19 cellular contexts compared by ENCODE assay signal in the genomic region with DNA sequence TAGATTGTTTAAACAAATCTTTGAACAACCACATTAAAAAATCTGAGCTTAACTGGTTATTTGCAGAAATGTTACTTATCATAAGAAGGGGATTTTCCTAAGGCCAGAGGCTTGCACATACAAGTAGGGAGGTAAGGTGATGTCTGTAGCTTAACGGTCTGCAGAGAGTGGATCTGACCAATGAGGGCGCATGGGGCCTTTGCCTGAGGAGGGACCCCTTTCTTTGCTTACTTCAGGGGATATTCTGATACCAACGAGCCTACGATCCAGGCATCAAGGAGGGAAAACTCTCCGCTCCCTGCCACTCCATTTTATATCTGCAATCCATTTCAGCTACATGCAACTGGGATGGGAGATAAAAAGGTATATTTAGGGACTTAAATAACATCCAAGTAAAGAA.
DNase-seq lines count a peak whose midpoint lies in the region; ATAC-seq, FAIRE-seq and TF ChIP-seq lines count a peak whose summit lies in the region.
"Had no signal": no experiment of that assay in that cellular context is flagged by ENCODE, and none has a peak within 500 bp of the region (broad histone marks: within the 10 kb centered on the region; RNA-seq: fewer than 3 reads in every experiment).

No MANE protein-coding gene starts in this region.

- H3K4me3 ChIP-seq in K562, result no peak overlapping the region
- H3K4me3 ChIP-seq in endodermal cell (ENCODE audit: low read length), result no peak overlapping the region
- no peak overlapping the region for H3K4me3 ChIP-seq in spleen
- H3K4me3 ChIP-seq: BLaER1, HAP-1 had no signal

- H3K4me1 ChIP-seq in K562 (replicated peaks in 1 of 2; ENCODE audit: control insufficient read depth in 2 of 2, insufficient read depth in 2 of 2, low read length in 2 of 2) (peaks cover 4 to 9% of the 10 kb centered on the region in 2 experiments; a peak in 4 of 5 replicates), endodermal cell (ENCODE audit: control insufficient read depth, insufficient read depth, low read length) (no peaks in the 10 kb centered on the region), spleen (no peaks in the 10 kb centered on the region)
- H3K4me1 ChIP-seq: Caco-2, HAP-1 had no signal

- no peak for TF ChIP-seq RAD21 in K562 (CRISPR knock-in tag; conservative IDR thresholded peaks at IDR 0.05 in 1 of 2, IDR thresholded peaks at IDR 0.05 in 1 of 2)

- no peak for TF ChIP-seq CTCF in K562 (IDR thresholded peaks at IDR 0.05 in 2 of 3, conservative IDR thresholded peaks at IDR 0.05 in 1 of 3; ENCODE audit: insufficient read depth in 2 of 3, low read depth in 1 of 3, low read length in 3 of 3)
- TF ChIP-seq CTCF in endodermal cell (conservative IDR thresholded peaks at IDR 0.05), result no peak
- no peak for TF ChIP-seq CTCF in spleen (IDR thresholded peaks at IDR 0.05 in 8 of 11, conservative IDR thresholded peaks at IDR 0.05 in 3 of 11)
- TF ChIP-seq CTCF in activated CD8-positive, alpha-beta T cell treated with anti-CD3 and anti-CD28 coated beads for 36 hours (IDR thresholded peaks at IDR 0.05), result no peak

- 75% methylated on average over 5 of the region's 5 CpGs for WGBS in K562 (ENCODE audit: insufficient coverage, low coverage, missing lambda C conversion rate)
- 81 to 92% methylated on average over 4 of the region's 5 CpGs for WGBS in endodermal cell (ENCODE audit: insufficient coverage in 1 of 2, insufficient read length in 1 of 2), 2 experiments
- 89 to 95% (median 90%) methylated on average over 5 of the region's 5 CpGs for WGBS in spleen, 5 donors

- POLR2A ChIA-PET in K562 (lab: Yijun Ruan, JAX), result interaction anchor here (0.6 to 2.7 kb wide), 6 partner anchors 10 to 588 kb away, joined by 3 to 9 read pairs (median 3); no protein-coding TSS in a partner anchor
- POLR2A ChIA-PET in activated CD8-positive, alpha-beta T cell treated with anti-CD3 and anti-CD28 coated beads for 36 hours (lab: Charles Lee), result no interaction called here

- DNase-seq in activated CD8-positive, alpha-beta memory T cell treated with anti-CD3 and anti-CD28 coated beads, Interleukin-2, amount 50 U/mL, for 48 hours, result peak; percentile 2
- DNase-seq in activated CD8-positive, alpha-beta memory T cell treated with anti-CD3 and anti-CD28 coated beads, Interleukin-2, amount 50 U/mL, for 4 hours, result no peak
- DNase-seq in K562 (ENCODE audit: extremely low read depth in 1 of 4, low spot score in 3 of 4), result no peak
- peak; percentile 57 for DNase-seq in endodermal cell
- peak; percentile 4 for DNase-seq in spleen
- no peak for DNase-seq in activated CD8-positive, alpha-beta T cell treated with anti-CD3 and anti-CD28 coated beads for 36 hours
- DNase-seq in nucleus accumbens (lab: John Stamatoyannopoulos, UW), result no peak
- no peak for DNase-seq in NCI-H446 (lab: John Stamatoyannopoulos, UW)
- DNase-seq: AML-193; Caco-2; CD8-positive, alpha-beta memory T cell; DND-41; GDM1 had no signal

- no peaks in the 10 kb centered on the region for H3K9me1 ChIP-seq in K562 (ENCODE audit: control insufficient read depth, insufficient read depth, low read length)

- peaks cover 3% of the 10 kb centered on the region; the same call in 1 of the 2 replicates for H4K20me1 ChIP-seq in K562 (replicated peaks; ENCODE audit: control insufficient read depth, insufficient read depth, low read length)
- H4K20me1 ChIP-seq: BLaER1 had no signal

- no peaks in the 10 kb centered on the region for H3K79me2 ChIP-seq in K562 (ENCODE audit: control insufficient read depth, insufficient read depth, low read length)

- intact Hi-C loops in K562 (cut with micrococcal nuclease) (no loop called here), spleen (cut with DNase I; ENCODE audit: low total_unique reads) (no loop called here)
- intact Hi-C loops in activated CD8-positive, alpha-beta T cell treated with anti-CD3 and anti-CD28 coated beads for 36 hours (cut with micrococcal nuclease), result loop anchor here (10.0 kb wide), 1 partner anchor 57 kb away; no protein-coding TSS in a partner anchor

- H3K27ac ChIP-seq in K562 (ENCODE audit: extremely low read depth, low read depth, low read length), result no peak overlapping the region
- H3K27ac ChIP-seq in endodermal cell (ENCODE audit: low read depth, low read length), result no peak overlapping the region
- H3K27ac ChIP-seq in spleen, result no peak overlapping the region
- H3K27ac ChIP-seq: 22Rv1, BLaER1 had no signal

- no peak for ATAC-seq in K562
- no peak for ATAC-seq in activated CD8-positive, alpha-beta T cell treated with anti-CD3 and anti-CD28 coated beads for 36 hours

- no peaks in the 10 kb centered on the region for H3K27me3 ChIP-seq in K562 (ENCODE audit: control insufficient read depth in 2 of 2, insufficient read depth in 2 of 2, low read length in 2 of 2)
- H3K27me3 ChIP-seq in endodermal cell (ENCODE audit: control insufficient read depth, insufficient read depth, low read length, poor library complexity, severe bottlenecking), result no peaks in the 10 kb centered on the region
- H3K27me3 ChIP-seq in spleen (replicated peaks in 1 of 7), result no peaks in the 10 kb centered on the region
- H3K27me3 ChIP-seq: BLaER1 had no signal

- H3K9ac ChIP-seq in K562 (ENCODE audit: insufficient read depth in 1 of 2, low read depth in 2 of 2, low read length in 2 of 2) (no peak overlapping the region), endodermal cell (ENCODE audit: extremely low read depth, low read length, poor library complexity, severe bottlenecking) (no peak overlapping the region)
- H3K9ac ChIP-seq: BLaER1 had no signal

- peaks cover 21% of the 10 kb centered on the region for H3K4me1 Mint-ChIP-seq in endodermal cell
- H3K4me1 Mint-ChIP-seq in activated CD8-positive, alpha-beta T cell treated with anti-CD3 and anti-CD28 coated beads for 36 hours (ENCODE audit: low read depth), result no peaks in the 10 kb centered on the region
- H3K4me1 Mint-ChIP-seq: CD8-positive, alpha-beta memory T cell; IgD-negative memory B cell had no signal

- H2AFZ ChIP-seq in K562 (ENCODE audit: low read depth, low read length), result no peak overlapping the region

- no peak for FAIRE-seq in K562 (lab: Jason Lieb, UNC)
- FAIRE-seq: GM12892, GM19239 had no signal

- no peaks in the 10 kb centered on the region for H3K9me3 Mint-ChIP-seq in endodermal cell
- H3K9me3 Mint-ChIP-seq in activated CD8-positive, alpha-beta T cell treated with anti-CD3 and anti-CD28 coated beads for 36 hours, result no peaks in the 10 kb centered on the region
- H3K9me3 Mint-ChIP-seq: CD8-positive, alpha-beta memory T cell; IgD-negative memory B cell had no signal

- no peak overlapping the region for H3K27ac Mint-ChIP-seq in endodermal cell
- no peak overlapping the region for H3K27ac Mint-ChIP-seq in activated CD8-positive, alpha-beta T cell treated with anti-CD3 and anti-CD28 coated beads for 36 hours
- H3K27ac Mint-ChIP-seq: CD8-positive, alpha-beta memory T cell; IgD-negative memory B cell had no signal

- no peak overlapping the region for H3K4me2 ChIP-seq in K562 (ENCODE audit: insufficient read depth, low read length)
- H3K4me2 ChIP-seq: BLaER1 had no signal

- H3K27me3 Mint-ChIP-seq in endodermal cell (ENCODE audit: insufficient read depth), result no peaks in the 10 kb centered on the region
- no peaks in the 10 kb centered on the region for H3K27me3 Mint-ChIP-seq in activated CD8-positive, alpha-beta T cell treated with anti-CD3 and anti-CD28 coated beads for 36 hours
- H3K27me3 Mint-ChIP-seq: CD8-positive, alpha-beta memory T cell; IgD-negative memory B cell had no signal

- in situ Hi-C loops in K562 (cut with MboI), result no loop called here

- no peak for TF ChIP-seq EP300 in K562 (IDR thresholded peaks at IDR 0.05; ENCODE audit: low read length)

- CTCF ChIA-PET in K562 (lab: Yijun Ruan, JAX; ENCODE audit: low intra/inter-chr PET ratio), result no interaction called here
- CTCF ChIA-PET in activated CD8-positive, alpha-beta T cell treated with anti-CD3 and anti-CD28 coated beads for 36 hours (lab: Charles Lee), result interaction anchor here (1.6 kb wide), 1 partner anchor 13 kb away, joined by 4 read pairs; no protein-coding TSS in a partner anchor

- H3K9me3 ChIP-seq in K562 (replicated peaks; ENCODE audit: control insufficient read depth, insufficient read depth, low read depth, low read length), result no peaks in the 10 kb centered on the region
- no peaks in the 10 kb centered on the region for H3K9me3 ChIP-seq in endodermal cell (ENCODE audit: control insufficient read depth, low read length)
- no peaks in the 10 kb centered on the region for H3K9me3 ChIP-seq in spleen
- H3K9me3 ChIP-seq: BLaER1, Caco-2, HAP-1 had no signal

- no TSS peak for BruUV-seq in K562 (replicated peaks; lab: Mats Ljungman, UMichigan)

- H3K36me3 ChIP-seq in K562 (ENCODE audit: control insufficient read depth, insufficient read depth, low read length) (no peaks in the 10 kb centered on the region), endodermal cell (ENCODE audit: control insufficient read depth, insufficient read depth, low read length) (no peaks in the 10 kb centered on the region), spleen (peaks cover 0 to 98% (median 20%) of the 10 kb centered on the region in 6 donors)
- H3K36me3 ChIP-seq: HAP-1 had no signal

- H3K4me3 Mint-ChIP-seq in endodermal cell, result no peak overlapping the region
- no peak overlapping the region for H3K4me3 Mint-ChIP-seq in activated CD8-positive, alpha-beta T cell treated with anti-CD3 and anti-CD28 coated beads for 36 hours
- H3K4me3 Mint-ChIP-seq: CD8-positive, alpha-beta memory T cell; IgD-negative memory B cell had no signal

- TF ChIP-seq POLR2A in K562 (conservative IDR thresholded peaks at IDR 0.05) (no peak), spleen (IDR thresholded peaks at IDR 0.05) (no peak)

- H3K36me3 Mint-ChIP-seq in endodermal cell (ENCODE audit: low read depth), result peaks cover 13% of the 10 kb centered on the region
- H3K36me3 Mint-ChIP-seq in activated CD8-positive, alpha-beta T cell treated with anti-CD3 and anti-CD28 coated beads for 36 hours (ENCODE audit: low read depth), result peaks cover 3% of the 10 kb centered on the region

TF ChIP-seq in K562, 482 proteins besides CTCF, POLR2A, EP300 and RAD21:
- TF ChIP-seq FOXK2 (conservative IDR thresholded peaks at IDR 0.05 in 1 of 2, IDR thresholded peaks at IDR 0.05 in 1 of 2; ENCODE audit: low read depth in 2 of 2) (no peak), NFYB (IDR thresholded peaks at IDR 0.05; ENCODE audit: extremely low read depth, insufficient read length) (peak; percentile 22)

Comparison
In these comparisons a context has a peak if more than half of its experiments do, and no peak if none do; other contexts are left out.
1. DNase-seq: peak in activated CD8-positive, alpha-beta memory T cell treated with anti-CD3 and anti-CD28 coated beads, Interleukin-2, amount 50 U/mL, for 48 hours (single experiment), endodermal cell (single experiment) and spleen (single experiment); none in activated CD8-positive, alpha-beta memory T cell treated with anti-CD3 and anti-CD28 coated beads, Interleukin-2, amount 50 U/mL, for 4 hours (single experiment), K562 (0 of 4), activated CD8-positive, alpha-beta T cell treated with anti-CD3 and anti-CD28 coated beads for 36 hours (single experiment), nucleus accumbens (0 of 56) and NCI-H446 (0 of 2).